Comparison of ENCODE assay signal across 13 cellular contexts in genomic region chr4:87037921-87038320, GRCh38.
DNase-seq lines count a peak whose midpoint lies in the region; ATAC-seq and TF ChIP-seq lines count a peak whose summit lies in the region.
"Had no signal": no experiment of that assay in that cellular context is flagged by ENCODE, and none has a peak within 500 bp of the region (broad histone marks: within the 10 kb centered on the region; RNA-seq: fewer than 3 reads in every experiment).

No MANE protein-coding gene starts in this region.

- ATAC-seq in HG03378 (IDR thresholded peaks at IDR 0.05; ENCODE audit: unreplicated experiment), result no peak
- ATAC-seq in GM18505 (IDR thresholded peaks at IDR 0.05; ENCODE audit: unreplicated experiment), result no peak
- no peak for ATAC-seq in mucosa of descending colon

- H3K4me3 Mint-ChIP-seq in HFFc6, result no peak overlapping the region
- no peak overlapping the region for H3K4me3 Mint-ChIP-seq in immature natural killer cell
- H3K4me3 Mint-ChIP-seq: activated CD4-positive, alpha-beta memory T cell treated with anti-CD3 and anti-CD28 coated beads, Interleukin-2, amount 10 ng/mL, durations not matched to agents 7 days and 5 days had no signal

- H3K9ac ChIP-seq in skeletal muscle tissue (ENCODE audit: low read depth in 1 of 3, low read length in 3 of 3), result peak overlapping the region in 2 of 3 donors; percentile 10 to 70

- H3K27ac Mint-ChIP-seq in HFFc6 (peak overlapping the region; percentile 86), immature natural killer cell (peak overlapping the region in 4 of 6 donors; percentile 3 to 57 (median 30))
- H3K27ac Mint-ChIP-seq: activated CD4-positive, alpha-beta memory T cell treated with anti-CD3 and anti-CD28 coated beads, Interleukin-2, amount 10 ng/mL, durations not matched to agents 7 days and 5 days had no signal

- H3K36me3 ChIP-seq in WERI-Rb-1, result no peaks in the 10 kb centered on the region
- no peaks in the 10 kb centered on the region for H3K36me3 ChIP-seq in skeletal muscle tissue (ENCODE audit: control insufficient read depth in 3 of 3, insufficient read depth in 3 of 3, low read length in 3 of 3)
- H3K36me3 ChIP-seq in mucosa of descending colon (ENCODE audit: low read depth), result no peaks in the 10 kb centered on the region

- H3K4me1 Mint-ChIP-seq in HFFc6 (ENCODE audit: low read depth), result peaks cover 51% of the 10 kb centered on the region
- peaks cover 0 to 67% of the 10 kb centered on the region in 2 donors for H3K4me1 Mint-ChIP-seq in immature natural killer cell

- H3K36me3 Mint-ChIP-seq in HFFc6 (ENCODE audit: low read depth), result no peaks in the 10 kb centered on the region
- H3K36me3 Mint-ChIP-seq in immature natural killer cell, result no peaks in the 10 kb centered on the region

- H3K27me3 Mint-ChIP-seq in HFFc6 (ENCODE audit: insufficient read depth) (no peaks in the 10 kb centered on the region), immature natural killer cell (ENCODE audit: low read depth in 3 of 3) (no peaks in the 10 kb centered on the region)
- H3K27me3 Mint-ChIP-seq: activated CD4-positive, alpha-beta memory T cell treated with anti-CD3 and anti-CD28 coated beads, Interleukin-2, amount 10 ng/mL, durations not matched to agents 7 days and 5 days had no signal

- H3K27me3 ChIP-seq in WERI-Rb-1 (ENCODE audit: insufficient read depth, low read depth, severe bottlenecking), result no peaks in the 10 kb centered on the region
- H3K27me3 ChIP-seq in skeletal muscle tissue (ENCODE audit: control insufficient read depth in 3 of 3, insufficient read depth in 3 of 3, low read length in 3 of 3), result no peaks in the 10 kb centered on the region

- no peak for TF ChIP-seq POLR2A in GM18505 (IDR thresholded peaks at IDR 0.05; ENCODE audit: borderline replicate concordance, extremely low read depth, insufficient read depth, insufficient read length)

- H3K27ac ChIP-seq in WERI-Rb-1, result peak overlapping the region; percentile 32
- peak overlapping the region; percentile 95 for H3K27ac ChIP-seq in skeletal muscle tissue (ENCODE audit: low read depth, low read length)

- no peak overlapping the region for H3K4me3 ChIP-seq in WERI-Rb-1 (ENCODE audit: low read depth, low read length)
- H3K4me3 ChIP-seq in skeletal muscle tissue (ENCODE audit: low read length in 3 of 3), result no peak overlapping the region
- H3K4me3 ChIP-seq in mucosa of descending colon, result no peak overlapping the region

- TF ChIP-seq CTCF in HFFc6 (IDR thresholded peaks at IDR 0.05) (no peak), WERI-Rb-1 (IDR thresholded peaks at IDR 0.05; ENCODE audit: low read depth, low read length) (no peak), mucosa of descending colon (IDR thresholded peaks at IDR 0.05) (no peak)

- intact Hi-C loops in mucosa of descending colon (cut with DNase I, micrococcal nuclease), result no loop called here

- H3K9me3 Mint-ChIP-seq in HFFc6 (no peaks in the 10 kb centered on the region), immature natural killer cell (no peaks in the 10 kb centered on the region)
- H3K9me3 Mint-ChIP-seq: activated CD4-positive, alpha-beta memory T cell treated with anti-CD3 and anti-CD28 coated beads, Interleukin-2, amount 10 ng/mL, durations not matched to agents 7 days and 5 days had no signal

- no peak for DNase-seq in HFFc6
- DNase-seq in WERI-Rb-1, result no peak
- DNase-seq in immature natural killer cell, result no peak
- no peak for DNase-seq in mucosa of descending colon
- no peak for DNase-seq in Ammon's horn (ENCODE audit: low spot score)
- DNase-seq: activated CD4-positive, alpha-beta memory T cell treated with anti-CD3 and anti-CD28 coated beads, Interleukin-2, amount 10 ng/mL, durations not matched to agents 7 days and 5 days; amniotic stem cell; Kasumi-1; NCI-H774; SW 1271 had no signal

- H3K9me3 ChIP-seq in WERI-Rb-1 (ENCODE audit: severe bottlenecking), result no peaks in the 10 kb centered on the region
- H3K9me3 ChIP-seq in skeletal muscle tissue (ENCODE audit: control insufficient read depth in 3 of 3, low read length in 3 of 3), result no peaks in the 10 kb centered on the region
- H3K9me3 ChIP-seq in mucosa of descending colon, result no peaks in the 10 kb centered on the region

- H3K4me1 ChIP-seq in skeletal muscle tissue (ENCODE audit: control insufficient read depth in 3 of 3, insufficient read depth in 3 of 3, low read length in 3 of 3) (peaks cover 73 to 88% (median 77%) of the 10 kb centered on the region in 3 donors), mucosa of descending colon (ENCODE audit: low read depth) (peaks cover 32% of the 10 kb centered on the region)
